21 cellular contexts compared by ENCODE assay signal in genomic region chr2:238702691-238703415, GRCh38.
DNase-seq lines count a peak whose midpoint lies in the region; ATAC-seq and TF ChIP-seq lines count a peak whose summit lies in the region.
"Had no signal": no experiment of that assay in that cellular context is flagged by ENCODE, and none has a peak within 500 bp of the region (broad histone marks: within the 10 kb centered on the region; RNA-seq: fewer than 3 reads in every experiment).

No MANE protein-coding gene starts in this region.

- H3K4me3 ChIP-seq in HEK293 (ENCODE audit: low read depth, low read length) (no peak overlapping the region), colonic mucosa (no peak overlapping the region), sigmoid colon (no peak overlapping the region)
- H3K4me3 ChIP-seq: HAP-1, K562, PC-9 had no signal

- H3K9me3 ChIP-seq in HEK293 (ENCODE audit: control insufficient read depth, insufficient read depth, low read depth, low read length) (no peaks in the 10 kb centered on the region), colonic mucosa (no peaks in the 10 kb centered on the region), sigmoid colon (no peaks in the 10 kb centered on the region)
- H3K9me3 ChIP-seq: BE2C, HAP-1 had no signal

- no peaks in the 10 kb centered on the region for H3K36me3 ChIP-seq in HEK293 (ENCODE audit: control insufficient read depth in 2 of 2, insufficient read depth in 1 of 2, low read length in 2 of 2)
- no peaks in the 10 kb centered on the region for H3K36me3 ChIP-seq in colonic mucosa
- H3K36me3 ChIP-seq in sigmoid colon: no peaks in the 10 kb centered on the region
- H3K36me3 ChIP-seq: BE2C, HAP-1 had no signal

- CTCF ChIA-PET in HEK293 (lab: Yijun Ruan, JAX): interaction anchor here (1.3 kb wide), 1 partner anchor 17 kb away, joined by 5 read pairs; no protein-coding TSS in a partner anchor

- H3K27me3 ChIP-seq in colonic mucosa (no peaks in the 10 kb centered on the region), sigmoid colon (no peaks in the 10 kb centered on the region)
- H3K27me3 ChIP-seq: BE2C had no signal

- no peak overlapping the region for H3K27ac ChIP-seq in HEK293 (ENCODE audit: extremely low read depth, low read depth, low read length)
- H3K27ac ChIP-seq in colonic mucosa: no peak overlapping the region
- peak overlapping the region in 2 of 4 donors; percentile 57 to 67 for H3K27ac ChIP-seq in sigmoid colon
- H3K27ac ChIP-seq: HL-60, PC-9 had no signal

- WGBS in sigmoid colon, 2 donors: 64 to 79% methylated on average over 13 of the region's 13 CpGs

- TF ChIP-seq CTCF in HEK293 (tag by site-specific recombination; IDR thresholded peaks at IDR 0.05) (no peak), colonic mucosa (IDR thresholded peaks at IDR 0.05) (no peak), sigmoid colon (IDR thresholded peaks at IDR 0.05) (no peak)

- POLR2A ChIA-PET in HEK293 (lab: Yijun Ruan, JAX): no interaction called here

- TF ChIP-seq POLR2A in sigmoid colon (IDR thresholded peaks at IDR 0.05): no peak

- DNase-seq in colonic mucosa (peak; percentile 11), islet precursor cell (peak; percentile 22), sigmoid colon (peak; percentile 67)
- DNase-seq: ACHN; BE2C; CD4-positive, alpha-beta memory T cell; DND-41; GDM1; NCI-H1436 treated with DMSO at 0.1 percent for 48 hours; NCI-H2081 treated with DMSO at 0.1 percent for 48 hours; NCI-H226; NCI-H526 treated with DMSO at 0.1 percent for 48 hours; NK-92 treated with Interleukin-12 subunit alpha and Interleukin-12 subunit beta, amount 100 ng/mL, for 24 hours; PC-9 had no signal

- H3K4me1 ChIP-seq in HEK293 (ENCODE audit: control insufficient read depth, insufficient read depth, low read length) (no peaks in the 10 kb centered on the region), colonic mucosa (no peaks in the 10 kb centered on the region), sigmoid colon (peaks cover 0 to 51% (median 40%) of the 10 kb centered on the region in 4 donors)
- H3K4me1 ChIP-seq: BE2C, HAP-1 had no signal

- H3K9ac ChIP-seq in colonic mucosa (ENCODE audit: low read depth in 2 of 2, low read length in 2 of 2): no peak overlapping the region

- ATAC-seq in HG02840 (IDR thresholded peaks at IDR 0.05; ENCODE audit: low FRiP score, unreplicated experiment): no peak
- no peak for ATAC-seq in HG03342 (IDR thresholded peaks at IDR 0.05; ENCODE audit: unreplicated experiment)
- no peak for ATAC-seq in HG03378 (IDR thresholded peaks at IDR 0.05; ENCODE audit: unreplicated experiment)
- ATAC-seq: K562 had no signal

- TF ChIP-seq EP300 in sigmoid colon (IDR thresholded peaks at IDR 0.05): no peak

- intact Hi-C loops in colonic mucosa (cut with DNase I): no loop called here
- intact Hi-C loops in sigmoid colon (cut with DNase I): no loop called here

TF ChIP-seq in HEK293, 187 proteins besides CTCF, POLR2A, EP300 and RAD21:
- peak; percentile 86 for TF ChIP-seq ZFP69B (tag by site-specific recombination; IDR thresholded peaks at IDR 0.05)
- peak; percentile 58 for TF ChIP-seq ZIC2 (tag by site-specific recombination; IDR thresholded peaks at IDR 0.05)
- TF ChIP-seq GLIS1 (tag by site-specific recombination; IDR thresholded peaks at IDR 0.05): peak; percentile 36; the same call in 1 of the 2 replicates
- TF ChIP-seq ZNF24 (tag by site-specific recombination; IDR thresholded peaks at IDR 0.05): no peak
- TF ChIP-seq, protein P1, sequence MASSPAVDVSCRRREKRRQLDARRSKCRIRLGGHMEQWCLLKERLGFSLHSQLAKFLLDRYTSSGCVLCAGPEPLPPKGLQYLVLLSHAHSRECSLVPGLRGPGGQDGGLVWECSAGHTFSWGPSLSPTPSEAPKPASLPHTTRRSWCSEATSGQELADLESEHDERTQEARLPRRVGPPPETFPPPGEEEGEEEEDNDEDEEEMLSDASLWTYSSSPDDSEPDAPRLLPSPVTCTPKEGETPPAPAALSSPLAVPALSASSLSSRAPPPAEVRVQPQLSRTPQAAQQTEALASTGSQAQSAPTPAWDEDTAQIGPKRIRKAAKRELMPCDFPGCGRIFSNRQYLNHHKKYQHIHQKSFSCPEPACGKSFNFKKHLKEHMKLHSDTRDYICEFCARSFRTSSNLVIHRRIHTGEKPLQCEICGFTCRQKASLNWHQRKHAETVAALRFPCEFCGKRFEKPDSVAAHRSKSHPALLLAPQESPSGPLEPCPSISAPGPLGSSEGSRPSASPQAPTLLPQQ (tag by site-specific recombination; IDR thresholded peaks at IDR 0.05): peak; percentile 85

Comparison
In these comparisons a context has a peak if more than half of its experiments do, and no peak if none do; other contexts are left out.
1. DNase-seq: peak in every context shown above with its lines; median percentile 67 in sigmoid colon; 22 in islet precursor cell; 11 in colonic mucosa.